8 cellular contexts compared by ENCODE assay signal in genomic region chr16:85821441-85821901, GRCh38. TPM values are rescaled to one million over a fixed set of nuclear protein-coding genes. Genes with fewer than 3 reads are reported as not detected.
DNase-seq lines count a peak whose midpoint lies in the region; ATAC-seq and TF ChIP-seq lines count a peak whose summit lies in the region.

No MANE protein-coding gene starts in this region.

- no peaks in the 10 kb centered on the region for H3K9me3 Mint-ChIP-seq in activated naive CD8-positive, alpha-beta T cell treated with anti-CD3 and anti-CD28 coated beads, Interleukin-2, amount 10 ng/mL, durations not matched to agents 7 days and 5 days

- H3K4me3 Mint-ChIP-seq in activated naive CD8-positive, alpha-beta T cell treated with anti-CD3 and anti-CD28 coated beads, Interleukin-2, amount 10 ng/mL, durations not matched to agents 7 days and 5 days, result no peak overlapping the region

- H3K27me3 ChIP-seq in DOHH2 (ENCODE audit: control insufficient read depth, low read length) (no peaks in the 10 kb centered on the region), HCT116 (ENCODE audit: insufficient read depth, low read length) (0 out of 2 replicates have a peak, but pooled peaks cover 4% of the 10 kb centered on the region), heart left ventricle (peaks cover 0 to 24% (median 4%) of the 10 kb centered on the region in 9 donors), psoas muscle (ENCODE audit: insufficient read depth in 3 of 3, low read length in 2 of 3) (peaks cover 0 to 36% (median 6%) of the 10 kb centered on the region in 3 donors), uterus (no peaks in the 10 kb centered on the region)

- peak; percentile 99 for TF ChIP-seq CTCF in DOHH2 (IDR thresholded peaks at IDR 0.05; ENCODE audit: low read depth, low read length, poor library complexity, severe bottlenecking)
- peak; percentile 98 to 100 (median 99) for TF ChIP-seq CTCF in HCT116 (IDR thresholded peaks at IDR 0.05 in 2 of 3, conservative IDR thresholded peaks at IDR 0.05 in 1 of 3; ENCODE audit: borderline replicate concordance in 1 of 3, insufficient read depth in 1 of 3, low read depth in 2 of 3, low read length in 2 of 3)
- TF ChIP-seq CTCF in heart left ventricle (IDR thresholded peaks at IDR 0.05), result peak; percentile 93 to 99 (median 97)
- peak; percentile 96 for TF ChIP-seq CTCF in psoas muscle (IDR thresholded peaks at IDR 0.05)
- TF ChIP-seq CTCF in uterus (IDR thresholded peaks at IDR 0.05), result peak; percentile 89 to 97 (median 94)

- H3K27ac ChIP-seq in DOHH2 (ENCODE audit: low read depth, low read length) (peak overlapping the region; percentile 27), HCT116 (ENCODE audit: low read depth, low read length) (no peak overlapping the region), heart left ventricle (no peak overlapping the region), psoas muscle (no peak overlapping the region), uterus (no peak overlapping the region)

- ATAC-seq in HCT116 (peak; percentile 90), heart left ventricle (peak; percentile 59 to 91 (median 88)), psoas muscle (peak; percentile 76 to 90 (median 87))
- peak; percentile 87 for ATAC-seq in activated naive CD8-positive, alpha-beta T cell treated with anti-CD3 and anti-CD28 coated beads, Interleukin-2, amount 10 ng/mL, durations not matched to agents 7 days and 5 days (ENCODE audit: low read depth)

- H3K9me2 ChIP-seq in DOHH2 (replicated peaks; ENCODE audit: control insufficient read depth, low read length), result no peaks in the 10 kb centered on the region
- no peaks in the 10 kb centered on the region for H3K9me2 ChIP-seq in HCT116 (ENCODE audit: insufficient read depth)

- H3K36me3 ChIP-seq in DOHH2 (ENCODE audit: control insufficient read depth, low read length) (no peaks in the 10 kb centered on the region), HCT116 (ENCODE audit: control insufficient read depth in 1 of 2, insufficient read depth in 2 of 2, low read length in 2 of 2) (no peaks in the 10 kb centered on the region), heart left ventricle (no peaks in the 10 kb centered on the region), psoas muscle (ENCODE audit: insufficient read depth in 1 of 2, low read depth in 1 of 2) (no peaks in the 10 kb centered on the region), uterus (no peaks in the 10 kb centered on the region)

- CTCF ChIA-PET in HCT116 (lab: Charles Lee), result interaction anchor here (0.6 to 4.1 kb wide), 42 partner anchors 8 to 732 kb away, joined by 3 to 232 read pairs (median 5); no protein-coding TSS in a partner anchor

- DNase-seq in HCT116 (ENCODE audit: low read depth, low spot score), result peak; percentile 76
- DNase-seq in NCI-H128 (lab: John Stamatoyannopoulos, UW; ENCODE audit: unreplicated experiment), result peak; percentile 33
- peak; percentile 60 for DNase-seq in T follicular helper cell (ENCODE audit: low read depth)
- DNase-seq in activated naive CD8-positive, alpha-beta T cell treated with anti-CD3 and anti-CD28 coated beads, Interleukin-2, amount 10 ng/mL, durations not matched to agents 7 days and 5 days, result peak; percentile 90
- DNase-seq in heart left ventricle, result peak; percentile 74 to 91 (median 75)
- DNase-seq in psoas muscle, result peak; percentile 66 to 86
- DNase-seq in uterus, result peak; percentile 44 to 67

- TF ChIP-seq POLR2A in HCT116 (IDR thresholded peaks at IDR 0.05; ENCODE audit: borderline replicate concordance, extremely low read depth, insufficient read depth, insufficient read length), result no peak
- TF ChIP-seq POLR2A in heart left ventricle (IDR thresholded peaks at IDR 0.05), result no peak
- TF ChIP-seq POLR2A in uterus (IDR thresholded peaks at IDR 0.05), result no peak

- H4K20me1 ChIP-seq in DOHH2 (ENCODE audit: control insufficient read depth, insufficient read depth, low read depth, low read length) (no peaks in the 10 kb centered on the region), HCT116 (ENCODE audit: insufficient read depth) (no peaks in the 10 kb centered on the region)

- no peak overlapping the region for H3K27ac Mint-ChIP-seq in activated naive CD8-positive, alpha-beta T cell treated with anti-CD3 and anti-CD28 coated beads, Interleukin-2, amount 10 ng/mL, durations not matched to agents 7 days and 5 days

- H2AFZ ChIP-seq in HCT116 (ENCODE audit: low read depth, low read length, poor library complexity, severe bottlenecking), result peak overlapping the region; percentile 62

- peaks cover 4% of the 10 kb centered on the region; the same call in 1 of the 2 replicates for H3F3A ChIP-seq in DOHH2 (ENCODE audit: control insufficient read depth, insufficient read depth)

- peak; percentile 100 for TF ChIP-seq RAD21 in HCT116 (IDR thresholded peaks at IDR 0.05; ENCODE audit: low read depth)

- H3K4me3 ChIP-seq in DOHH2 (ENCODE audit: low read length) (peak overlapping the region; percentile 51), HCT116 (replicated peaks in 1 of 2; ENCODE audit: low read depth in 1 of 2, low read length in 2 of 2) (no peak overlapping the region), heart left ventricle (no peak overlapping the region), psoas muscle (no peak overlapping the region), uterus (no peak overlapping the region)

- WGBS in heart left ventricle, 4 donors, result 4 to 6% (median 5%) methylated on average over 20 of the region's 20 CpGs
- 3 to 5% (median 3%) methylated on average over 20 of the region's 20 CpGs for WGBS in psoas muscle, 3 donors

- H3K79me2 ChIP-seq in DOHH2 (ENCODE audit: control insufficient read depth, low read length) (no peaks in the 10 kb centered on the region), HCT116 (ENCODE audit: insufficient read depth, low read length) (no peaks in the 10 kb centered on the region)

- RAD21 ChIA-PET in HCT116 (lab: Charles Lee; ENCODE audit: low non-redundant PET in 1 of 2, low total read pairs in 2 of 2, uncharacterized antibody in 2 of 2, unreplicated experiment in 2 of 2), result interaction anchor here (0.8 to 3.2 kb wide), 12 partner anchors 72 to 699 kb away, joined by 3 to 34 read pairs (median 6); no protein-coding TSS in a partner anchor

- POLR2A ChIA-PET in HCT116 (lab: Charles Lee), result interaction anchor here (0.6 to 2.7 kb wide), 5 partner anchors 17 to 696 kb away, joined by 3 to 10 read pairs (median 3); no protein-coding TSS in a partner anchor
- POLR2A ChIA-PET in activated naive CD8-positive, alpha-beta T cell treated with anti-CD3 and anti-CD28 coated beads, Interleukin-2, amount 10 ng/mL, durations not matched to agents 7 days and 5 days (lab: Charles Lee), result interaction anchor here (0.6 to 1.7 kb wide), 9 partner anchors 78 to 224 kb away, joined by 3 to 20 read pairs (median 3); no protein-coding TSS in a partner anchor

- H3K4me2 ChIP-seq in DOHH2 (ENCODE audit: low read length) (peak overlapping the region; percentile 67), HCT116 (ENCODE audit: low read length) (peak overlapping the region; percentile 40)

- H3K9ac ChIP-seq in HCT116 (ENCODE audit: low read length), result no peak overlapping the region

- BruUV-seq in HCT116 (replicated peaks; lab: Mats Ljungman, UMichigan), result no TSS peak

- H3K9me3 ChIP-seq in DOHH2 (ENCODE audit: control insufficient read depth, insufficient read depth, low read length), result no peaks in the 10 kb centered on the region
- H3K9me3 ChIP-seq in HCT116 (ENCODE audit: control insufficient read depth in 1 of 2, insufficient read depth in 1 of 2, low read depth in 1 of 2, low read length in 2 of 2), result no peaks in the 10 kb centered on the region
- no peaks in the 10 kb centered on the region for H3K9me3 ChIP-seq in heart left ventricle
- H3K9me3 ChIP-seq in psoas muscle, result no peaks in the 10 kb centered on the region
- H3K9me3 ChIP-seq in uterus, result no peaks in the 10 kb centered on the region

- H3K4me1 ChIP-seq in DOHH2 (ENCODE audit: control insufficient read depth, low read length), result peaks cover 41% of the 10 kb centered on the region
- peaks cover 2 to 14% of the 10 kb centered on the region in 2 experiments; a peak in 3 of 4 replicates for H3K4me1 ChIP-seq in HCT116 (ENCODE audit: control insufficient read depth in 1 of 2, insufficient read depth in 2 of 2, low read length in 2 of 2)
- peaks cover 0 to 13% (median 0%) of the 10 kb centered on the region in 12 donors for H3K4me1 ChIP-seq in heart left ventricle
- H3K4me1 ChIP-seq in psoas muscle, result no peaks in the 10 kb centered on the region
- H3K4me1 ChIP-seq in uterus, result no peaks in the 10 kb centered on the region

- H3K27me3 Mint-ChIP-seq in activated naive CD8-positive, alpha-beta T cell treated with anti-CD3 and anti-CD28 coated beads, Interleukin-2, amount 10 ng/mL, durations not matched to agents 7 days and 5 days, result peaks cover 21% of the 10 kb centered on the region

- H3K36me3 Mint-ChIP-seq in activated naive CD8-positive, alpha-beta T cell treated with anti-CD3 and anti-CD28 coated beads, Interleukin-2, amount 10 ng/mL, durations not matched to agents 7 days and 5 days, result no peaks in the 10 kb centered on the region

- intact Hi-C loops in HCT116 (cut with micrococcal nuclease), result loop anchor here (1.0 kb wide), 3 partner anchors 73 to 195 kb away; no protein-coding TSS in a partner anchor
- intact Hi-C loops in heart left ventricle (cut with DNase I), result loop anchor here (1.0 to 10.0 kb wide), 13 partner anchors 76 to 701 kb away; partner anchors contain the start of gene IRF8 (in 1 of the 10)
- intact Hi-C loops in psoas muscle (cut with DNase I), result loop anchor here (1.0 to 10.0 kb wide), 4 partner anchors 163 to 701 kb away; no protein-coding TSS in a partner anchor
- intact Hi-C loops in uterus (cut with DNase I; ENCODE audit: low total_unique reads), result loop anchor here (5.0 kb wide), 1 partner anchor 196 kb away; no protein-coding TSS in a partner anchor

- H3K4me1 Mint-ChIP-seq in activated naive CD8-positive, alpha-beta T cell treated with anti-CD3 and anti-CD28 coated beads, Interleukin-2, amount 10 ng/mL, durations not matched to agents 7 days and 5 days, result peaks cover 6% of the 10 kb centered on the region

RNA-seq across cellular contexts. Expression of gene COX4I1, which starts 22.0 kb away (rescaled TPM):
- total RNA-seq in HCT116 (2021; ENCODE audit: unreplicated experiment) (839 TPM), heart left ventricle (1,000 to 10,000 TPM; 1,047 to 2,365 (median 1,785) TPM), psoas muscle (1,000 to 10,000 TPM in 1 of 4 donors, 100 to 1,000 TPM in 3; 627 to 1,031 (median 770) TPM), uterus (100 to 1,000 TPM; 199 to 836 (median 287) TPM)
- polyA plus RNA-seq in HCT116 (2012), result 1,327 and 1,340 TPM in 2 replicates
- 100 to 1,000 TPM; 489 to 502 TPM for total RNA-seq in activated naive CD8-positive, alpha-beta T cell treated with anti-CD3 and anti-CD28 coated beads, Interleukin-2, amount 10 ng/mL, durations not matched to agents 7 days and 5 days
- polyA plus RNA-seq in heart left ventricle (1,000 to 10,000 TPM; 1,879 to 5,448 TPM), psoas muscle (1,000 to 10,000 TPM; 1,066 to 1,800 (median 1,530) TPM)

RNA-seq across cellular contexts. Expression of gene EMC8, which starts 22.1 kb away (rescaled TPM):
- total RNA-seq in HCT116 (2021; ENCODE audit: unreplicated experiment) (73.0 TPM), heart left ventricle (10 to 100 TPM; 20.7 to 39.1 (median 24.4) TPM), psoas muscle (10 to 100 TPM; 17.2 to 32.9 (median 21.2) TPM), uterus (10 to 100 TPM; 11.8 to 26.6 (median 16.7) TPM)
- polyA plus RNA-seq in HCT116 (2012), result 53.7 and 56.0 TPM in 2 replicates
- total RNA-seq in activated naive CD8-positive, alpha-beta T cell treated with anti-CD3 and anti-CD28 coated beads, Interleukin-2, amount 10 ng/mL, durations not matched to agents 7 days and 5 days, result 10 to 100 TPM; 29.2 to 34.1 TPM
- polyA plus RNA-seq in heart left ventricle (10 to 100 TPM in 1 of 2 donors, 1 to 10 TPM in 1; 9.2 to 28.8 TPM), psoas muscle (10 to 100 TPM; 16.4 to 41.6 (median 35.9) TPM)

Comparison
In these comparisons a context has a peak if more than half of its experiments do, and no peak if none do; other contexts are left out.
1. DNase-seq: peak in every context shown above with its lines; median percentile 90 in activated naive CD8-positive, alpha-beta T cell treated with anti-CD3 and anti-CD28 coated beads, Interleukin-2, amount 10 ng/mL, durations not matched to agents 7 days and 5 days; 76 in HCT116; 76 in psoas muscle; 75 in heart left ventricle; 60 in T follicular helper cell; 56 in uterus; 33 in NCI-H128.